10 cellular contexts compared by ENCODE assay signal in the genomic region with DNA sequence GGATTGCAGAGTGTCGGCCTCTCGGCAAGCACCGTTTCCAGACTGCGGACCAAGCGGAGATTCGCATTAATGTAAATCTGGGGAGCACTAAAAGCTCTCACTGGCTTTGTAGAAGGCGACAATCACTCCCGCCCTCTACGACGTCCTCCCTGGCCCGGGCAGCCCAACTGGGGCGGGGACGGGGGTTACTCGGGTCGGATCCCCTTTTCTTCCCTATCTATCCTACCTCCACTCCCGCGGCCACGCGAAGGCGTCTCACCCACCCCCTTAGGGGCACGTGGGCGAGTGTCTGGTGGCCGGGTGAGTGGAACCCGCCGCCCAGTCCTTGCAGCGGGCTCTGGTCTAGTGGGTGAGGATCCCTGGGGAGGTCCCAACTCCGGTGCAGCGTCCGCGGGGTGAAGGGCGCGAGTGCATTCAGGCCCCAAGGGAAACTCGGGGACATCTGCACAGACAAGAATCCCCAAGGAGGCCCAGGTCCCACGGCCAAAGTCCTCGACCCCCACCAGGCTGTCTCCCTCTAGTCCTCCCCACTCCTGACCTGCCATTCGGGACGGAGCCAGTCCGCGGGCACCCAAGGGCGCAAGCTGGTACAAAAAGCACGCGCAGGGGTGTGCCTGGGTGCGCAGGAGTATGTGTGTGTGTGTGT. TPM values are rescaled to one million over a fixed set of nuclear protein-coding genes. Genes with fewer than 3 reads are reported as not detected.
A peak's percentile ranks its signal among the peaks of the same experiment; 100 is the strongest.
DNase-seq lines count a peak whose midpoint lies in the region; ATAC-seq lines count a peak whose summit lies in the region.
"Had no signal": no experiment of that assay in that cellular context is flagged by ENCODE, and none has a peak within 500 bp of the region (broad histone marks: within the 10 kb centered on the region; RNA-seq: fewer than 3 reads in every experiment).

No MANE protein-coding gene starts in this region.

- peak overlapping the region; percentile 54 for H3K4me3 ChIP-seq in iPS-15b (ENCODE audit: low read depth, low read length)

- ATAC-seq in activated CD8-positive, alpha-beta T cell treated with anti-CD3 and anti-CD28 coated beads, Interleukin-2, amount 10 ng/mL, durations not matched to agents 7 days and 5 days, result no peak
- no peak for ATAC-seq in stimulated activated effector memory CD8-positive, alpha-beta T cell treated with anti-CD3 and anti-CD28 coated beads, Interleukin-12 subunit alpha, Interleukin-12 subunit beta, amount 100 ng/mL, for 72 hours
- ATAC-seq in GM18909 (IDR thresholded peaks at IDR 0.05; ENCODE audit: poor library complexity, unreplicated experiment), result no peak
- ATAC-seq in HG03432 (IDR thresholded peaks at IDR 0.05; ENCODE audit: unreplicated experiment), result no peak
- ATAC-seq in GM18520 (IDR thresholded peaks at IDR 0.05; ENCODE audit: unreplicated experiment), result no peak
- ATAC-seq: HCT116 had no signal

- DNase-seq in T-helper 1 cell, result no peak
- DNase-seq in activated CD8-positive, alpha-beta T cell treated with anti-CD3 and anti-CD28 coated beads, Interleukin-2, amount 10 ng/mL, durations not matched to agents 7 days and 5 days, result no peak
- peak in 1 of 2 donors; percentile 55 for DNase-seq in stimulated activated effector memory CD8-positive, alpha-beta T cell treated with anti-CD3 and anti-CD28 coated beads, Interleukin-12 subunit alpha, Interleukin-12 subunit beta, amount 100 ng/mL, for 72 hours (ENCODE audit: low spot score in 2 of 2)

- peaks cover 96% of the 10 kb centered on the region for H3K27me3 Mint-ChIP-seq in T-helper 1 cell treated with Interleukin-12 subunit alpha and Interleukin-12 subunit beta and Interleukin-4 antibody, amounts not matched to agents 30 μg/mL and 1 μg/mL, for 36 hours (ENCODE audit: low read depth)
- H3K27me3 Mint-ChIP-seq in activated CD8-positive, alpha-beta T cell treated with anti-CD3 and anti-CD28 coated beads, Interleukin-2, amount 10 ng/mL, durations not matched to agents 7 days and 5 days (ENCODE audit: low read depth), result peaks cover 84% of the 10 kb centered on the region

- peaks cover 7% of the 10 kb centered on the region for H3K36me3 Mint-ChIP-seq in T-helper 1 cell treated with Interleukin-12 subunit alpha and Interleukin-12 subunit beta and Interleukin-4 antibody, amounts not matched to agents 30 μg/mL and 1 μg/mL, for 36 hours (ENCODE audit: low read depth)
- no peaks in the 10 kb centered on the region for H3K36me3 Mint-ChIP-seq in activated CD8-positive, alpha-beta T cell treated with anti-CD3 and anti-CD28 coated beads, Interleukin-2, amount 10 ng/mL, durations not matched to agents 7 days and 5 days (ENCODE audit: low read depth)
- H3K36me3 Mint-ChIP-seq in stimulated activated effector memory CD8-positive, alpha-beta T cell treated with anti-CD3 and anti-CD28 coated beads, Interleukin-12 subunit alpha, Interleukin-12 subunit beta, amount 100 ng/mL, for 72 hours, result no peaks in the 10 kb centered on the region

- no peaks in the 10 kb centered on the region for H3K9me3 Mint-ChIP-seq in T-helper 1 cell treated with Interleukin-12 subunit alpha and Interleukin-12 subunit beta and Interleukin-4 antibody, amounts not matched to agents 30 μg/mL and 1 μg/mL, for 36 hours
- no peaks in the 10 kb centered on the region for H3K9me3 Mint-ChIP-seq in activated CD8-positive, alpha-beta T cell treated with anti-CD3 and anti-CD28 coated beads, Interleukin-2, amount 10 ng/mL, durations not matched to agents 7 days and 5 days (ENCODE audit: insufficient read depth)
- no peaks in the 10 kb centered on the region for H3K9me3 Mint-ChIP-seq in stimulated activated effector memory CD8-positive, alpha-beta T cell treated with anti-CD3 and anti-CD28 coated beads, Interleukin-12 subunit alpha, Interleukin-12 subunit beta, amount 100 ng/mL, for 72 hours

- H3K4me1 ChIP-seq in iPS-15b (ENCODE audit: control insufficient read depth, insufficient read depth, low read length), result peaks cover 4% of the 10 kb centered on the region

- POLR2A ChIA-PET in activated CD8-positive, alpha-beta T cell treated with anti-CD3 and anti-CD28 coated beads, Interleukin-2, amount 10 ng/mL, durations not matched to agents 7 days and 5 days (lab: Charles Lee), result no interaction called here

- H3K4me1 Mint-ChIP-seq in T-helper 1 cell treated with Interleukin-12 subunit alpha and Interleukin-12 subunit beta and Interleukin-4 antibody, amounts not matched to agents 30 μg/mL and 1 μg/mL, for 36 hours (ENCODE audit: low read depth), result peaks cover 32% of the 10 kb centered on the region
- H3K4me1 Mint-ChIP-seq in activated CD8-positive, alpha-beta T cell treated with anti-CD3 and anti-CD28 coated beads, Interleukin-2, amount 10 ng/mL, durations not matched to agents 7 days and 5 days (ENCODE audit: low read depth), result peaks cover 46% of the 10 kb centered on the region
- H3K4me1 Mint-ChIP-seq in stimulated activated effector memory CD8-positive, alpha-beta T cell treated with anti-CD3 and anti-CD28 coated beads, Interleukin-12 subunit alpha, Interleukin-12 subunit beta, amount 100 ng/mL, for 72 hours, result peaks cover 55% of the 10 kb centered on the region

- CTCF ChIA-PET in activated CD8-positive, alpha-beta T cell treated with anti-CD3 and anti-CD28 coated beads, Interleukin-2, amount 10 ng/mL, durations not matched to agents 7 days and 5 days (lab: Charles Lee), result interaction anchor here (0.8 to 1.8 kb wide), 3 partner anchors 52 to 376 kb away, joined by 3 to 7 read pairs (median 3); no protein-coding TSS in a partner anchor

- H3K27ac Mint-ChIP-seq in T-helper 1 cell treated with Interleukin-12 subunit alpha and Interleukin-12 subunit beta and Interleukin-4 antibody, amounts not matched to agents 30 μg/mL and 1 μg/mL, for 36 hours, result no peak overlapping the region
- H3K27ac Mint-ChIP-seq in activated CD8-positive, alpha-beta T cell treated with anti-CD3 and anti-CD28 coated beads, Interleukin-2, amount 10 ng/mL, durations not matched to agents 7 days and 5 days, result no peak overlapping the region
- no peak overlapping the region for H3K27ac Mint-ChIP-seq in stimulated activated effector memory CD8-positive, alpha-beta T cell treated with anti-CD3 and anti-CD28 coated beads, Interleukin-12 subunit alpha, Interleukin-12 subunit beta, amount 100 ng/mL, for 72 hours

- no peak overlapping the region for H3K9ac ChIP-seq in iPS-15b (ENCODE audit: low read depth, low read length)

- peak overlapping the region; percentile 84 for H3K4me3 Mint-ChIP-seq in T-helper 1 cell treated with Interleukin-12 subunit alpha and Interleukin-12 subunit beta and Interleukin-4 antibody, amounts not matched to agents 30 μg/mL and 1 μg/mL, for 36 hours
- H3K4me3 Mint-ChIP-seq in activated CD8-positive, alpha-beta T cell treated with anti-CD3 and anti-CD28 coated beads, Interleukin-2, amount 10 ng/mL, durations not matched to agents 7 days and 5 days, result peak overlapping the region; percentile 72
- peak overlapping the region; percentile 79 for H3K4me3 Mint-ChIP-seq in stimulated activated effector memory CD8-positive, alpha-beta T cell treated with anti-CD3 and anti-CD28 coated beads, Interleukin-12 subunit alpha, Interleukin-12 subunit beta, amount 100 ng/mL, for 72 hours

- peaks cover 97% of the 10 kb centered on the region for H3K27me3 ChIP-seq in iPS-15b (ENCODE audit: control insufficient read depth, insufficient read depth, low read length)

- no peaks in the 10 kb centered on the region for H3K9me3 ChIP-seq in iPS-15b (ENCODE audit: control insufficient read depth, insufficient read depth, low read length)

- no peaks in the 10 kb centered on the region for H3K36me3 ChIP-seq in iPS-15b (ENCODE audit: control insufficient read depth, insufficient read depth, low read length)

RNA-seq across cellular contexts. Expression of gene OSTM1, which starts 42.4 kb away (rescaled TPM):
- 10 to 100 TPM; 25.2 to 25.5 TPM for total RNA-seq in activated CD8-positive, alpha-beta T cell treated with anti-CD3 and anti-CD28 coated beads, Interleukin-2, amount 10 ng/mL, durations not matched to agents 7 days and 5 days

RNA-seq across cellular contexts. Expression of gene NR2E1, which starts 48.9 kb away (rescaled TPM):
- not detected for total RNA-seq in activated CD8-positive, alpha-beta T cell treated with anti-CD3 and anti-CD28 coated beads, Interleukin-2, amount 10 ng/mL, durations not matched to agents 7 days and 5 days
- total RNA-seq: renal cortical epithelial cell had no signal
